9 cellular contexts compared by ENCODE assay signal in genomic region chr14:50529288-50530179, GRCh38. TPM values are rescaled to one million over a fixed set of nuclear protein-coding genes. Genes with fewer than 3 reads are reported as not detected.
DNase-seq lines count a peak whose midpoint lies in the region; ATAC-seq, FAIRE-seq and TF ChIP-seq lines count a peak whose summit lies in the region.
"Had no signal": no experiment of that assay in that cellular context is flagged by ENCODE, and none has a peak within 500 bp of the region (broad histone marks: within the 10 kb centered on the region; RNA-seq: fewer than 3 reads in every experiment).

No MANE protein-coding gene starts in this region.

- H2AFZ ChIP-seq in OCI-LY3 (ENCODE audit: low read depth, low read length), result no peak overlapping the region

- no peaks in the 10 kb centered on the region for H3K27me3 Mint-ChIP-seq in CD4-positive, alpha-beta memory T cell
- peaks cover 10% of the 10 kb centered on the region for H3K27me3 Mint-ChIP-seq in nephron progenitor cell (ENCODE audit: low read depth, poor library complexity)

- peaks cover 56% of the 10 kb centered on the region for H3K4me1 ChIP-seq in CD4-positive, alpha-beta memory T cell (ENCODE audit: insufficient read depth, low read length)
- H3K4me1 ChIP-seq in OCI-LY3 (ENCODE audit: low read length) (peaks cover 44% of the 10 kb centered on the region), pancreas (peaks cover 0 to 31% (median 14%) of the 10 kb centered on the region in 3 donors)

- H3K27ac ChIP-seq in CD4-positive, alpha-beta memory T cell (ENCODE audit: low read depth, low read length), result no peak overlapping the region
- no peak overlapping the region for H3K27ac ChIP-seq in OCI-LY3 (ENCODE audit: low read length)
- no peak overlapping the region for H3K27ac ChIP-seq in pancreas
- H3K27ac ChIP-seq: neutrophil had no signal

- H3K4me3 ChIP-seq in CD4-positive, alpha-beta memory T cell (ENCODE audit: low read length in 2 of 2), result no peak overlapping the region
- H3K4me3 ChIP-seq in OCI-LY3 (ENCODE audit: low read length) (0 out of 2 replicates have a peak overlapping the region, but pooled peaks have one; percentile 81), pancreas (no peak overlapping the region)

- ATAC-seq in pancreas, result no peak
- no peak for ATAC-seq in left ventricle myocardium superior

- peak overlapping the region; percentile 82 for H3K4me2 ChIP-seq in OCI-LY3 (ENCODE audit: low read length)

- POLR2A ChIA-PET in CD4-positive, alpha-beta memory T cell (lab: Charles Lee; ENCODE audit: partially characterized antibody), result no interaction called here

- CTCF ChIA-PET in CD4-positive, alpha-beta memory T cell (lab: Charles Lee; ENCODE audit: partially characterized antibody), result interaction anchor here (1.3 to 2.9 kb wide), 2 partner anchors 209 to 211 kb away, joined by 3 to 16 read pairs; no protein-coding TSS in a partner anchor

- peaks cover 32% of the 10 kb centered on the region for H4K20me1 ChIP-seq in OCI-LY3 (ENCODE audit: insufficient read depth, low read length)

- H3K9me3 ChIP-seq in CD4-positive, alpha-beta memory T cell (ENCODE audit: control insufficient read depth in 1 of 2, low read length in 2 of 2), result no peaks in the 10 kb centered on the region
- no peaks in the 10 kb centered on the region for H3K9me3 ChIP-seq in OCI-LY3 (ENCODE audit: insufficient read depth, low read length)
- H3K9me3 ChIP-seq in pancreas, result no peaks in the 10 kb centered on the region
- H3K9me3 ChIP-seq: neutrophil had no signal

- peak overlapping the region in 7 of 8 donors; percentile 12 to 94 (median 93) for H3K4me3 Mint-ChIP-seq in CD4-positive, alpha-beta memory T cell
- H3K4me3 Mint-ChIP-seq in nephron progenitor cell, result peak overlapping the region; percentile 95

- no peak for FAIRE-seq in pancreas (lab: Jason Lieb, UNC)

- no peaks in the 10 kb centered on the region for H3K9me3 Mint-ChIP-seq in CD4-positive, alpha-beta memory T cell
- H3K9me3 Mint-ChIP-seq in nephron progenitor cell, result no peaks in the 10 kb centered on the region

- H3K9ac ChIP-seq in OCI-LY3 (ENCODE audit: low read length), result no peak overlapping the region

- peak overlapping the region in 6 of 7 donors; percentile 24 to 85 (median 60) for H3K27ac Mint-ChIP-seq in CD4-positive, alpha-beta memory T cell
- peak overlapping the region; percentile 86 for H3K27ac Mint-ChIP-seq in nephron progenitor cell

- H3K36me3 ChIP-seq in CD4-positive, alpha-beta memory T cell (ENCODE audit: insufficient read depth, low read length), result no peaks in the 10 kb centered on the region
- H3K36me3 ChIP-seq in OCI-LY3 (replicated peaks; ENCODE audit: low read depth, low read length) (peaks cover 7% of the 10 kb centered on the region), pancreas (no peaks in the 10 kb centered on the region)
- H3K36me3 ChIP-seq: neutrophil had no signal

- TF ChIP-seq CTCF in OCI-LY3 (IDR thresholded peaks at IDR 0.05; ENCODE audit: low read depth, low read length), result no peak
- no peak for TF ChIP-seq CTCF in nephron progenitor cell (IDR thresholded peaks at IDR 0.05)
- TF ChIP-seq CTCF in pancreas (IDR thresholded peaks at IDR 0.05), result no peak

- intact Hi-C loops in CD4-positive, alpha-beta memory T cell (cut with micrococcal nuclease), result loop anchor here (10.0 kb wide), 1 partner anchor 895 kb away; the partner anchor contains the start of gene DNAAF2
- intact Hi-C loops in pancreas (cut with DNase I), result loop anchor here in 2 of 3 donors (5.0 to 10.0 kb wide), 2 partner anchors 205 to 207 kb away; no protein-coding TSS in a partner anchor
- intact Hi-C loops in left ventricle myocardium superior (cut with micrococcal nuclease), result no loop called here

- no peak for DNase-seq in CD4-positive, alpha-beta memory T cell
- peak; percentile 15 for DNase-seq in dermis blood vessel endothelial cell
- no peak for DNase-seq in nephron progenitor cell
- no peak for DNase-seq in pancreas
- DNase-seq in left ventricle myocardium superior, result no peak
- no peak for DNase-seq in middle frontal gyrus (ENCODE audit: extremely low spot score, low spot score)
- no peak for DNase-seq in occipital lobe (lab: John Stamatoyannopoulos, UW)

- H3K79me2 ChIP-seq in OCI-LY3 (ENCODE audit: low read length), result peaks cover 76% of the 10 kb centered on the region

- H3K27me3 ChIP-seq in CD4-positive, alpha-beta memory T cell (ENCODE audit: insufficient read depth, low read length), result no peaks in the 10 kb centered on the region
- H3K27me3 ChIP-seq in OCI-LY3 (ENCODE audit: low read depth, low read length) (no peaks in the 10 kb centered on the region), pancreas (no peaks in the 10 kb centered on the region)

- H3K36me3 Mint-ChIP-seq in CD4-positive, alpha-beta memory T cell, result peaks cover 1 to 4% of the 10 kb centered on the region in 2 donors
- peaks cover 25% of the 10 kb centered on the region for H3K36me3 Mint-ChIP-seq in nephron progenitor cell (ENCODE audit: low read depth)

- WGBS in pancreas, 2 donors, result 77 to 85% methylated on average over 6 of the region's 6 CpGs

- peaks cover 45 to 68% (median 60%) of the 10 kb centered on the region in 4 donors for H3K4me1 Mint-ChIP-seq in CD4-positive, alpha-beta memory T cell
- peaks cover 60% of the 10 kb centered on the region for H3K4me1 Mint-ChIP-seq in nephron progenitor cell

RNA-seq across cellular contexts. Expression of gene MAP4K5, which starts 2.8 kb away (rescaled TPM):
- 10 to 100 TPM; 42.6 to 43.0 TPM for total RNA-seq in CD4-positive, alpha-beta memory T cell
- polyA plus RNA-seq in CD4-positive, alpha-beta memory T cell, result 10 to 100 TPM in 1 of 2 donors, 1 to 10 TPM in 1; 5.9 to 20.4 TPM
- total RNA-seq in dermis blood vessel endothelial cell (51.8 and 100 TPM in 2 replicates), pancreas (10 to 100 TPM; 19.0 to 28.6 (median 23.5) TPM), left ventricle myocardium superior (16.3 TPM), occipital lobe (148 TPM)
- polyA plus RNA-seq in pancreas, result 10 to 100 TPM; 12.6 to 15.5 TPM

RNA-seq across cellular contexts. Expression of gene ATL1, which starts 30.4 kb away (rescaled TPM):
- 1 to 10 TPM in 1 of 2 experiments, under 1 TPM in 1; 0.64 to 1.6 TPM for total RNA-seq in CD4-positive, alpha-beta memory T cell
- polyA plus RNA-seq in CD4-positive, alpha-beta memory T cell, result 1 to 10 TPM; 1.6 to 2.1 TPM
- total RNA-seq in dermis blood vessel endothelial cell, result 1.9 and 2.6 TPM in 2 replicates
- 1 to 10 TPM; 2.5 to 6.1 (median 3.3) TPM for total RNA-seq in pancreas
- 1 to 10 TPM; 1.3 to 3.5 TPM for polyA plus RNA-seq in pancreas
- 1.0 TPM for total RNA-seq in left ventricle myocardium superior
- total RNA-seq in occipital lobe, result 99.8 TPM

Comparison
In these comparisons a context has a peak if more than half of its experiments do, and no peak if none do; other contexts are left out.
1. RNA of gene ATL1, which starts 30.4 kb away (total RNA-seq): 99.8 TPM in occipital lobe (single experiment); 2.5 to 6.1 TPM in pancreas, 1.9 to 2.6 TPM in dermis blood vessel endothelial cell, 0.64 to 1.6 TPM in CD4-positive, alpha-beta memory T cell and 1.0 TPM in left ventricle myocardium superior (single experiment); every median in the first group is over 10 times any median in the second.